Comparison of ENCODE assay signal across 14 cellular contexts in the genomic region with DNA sequence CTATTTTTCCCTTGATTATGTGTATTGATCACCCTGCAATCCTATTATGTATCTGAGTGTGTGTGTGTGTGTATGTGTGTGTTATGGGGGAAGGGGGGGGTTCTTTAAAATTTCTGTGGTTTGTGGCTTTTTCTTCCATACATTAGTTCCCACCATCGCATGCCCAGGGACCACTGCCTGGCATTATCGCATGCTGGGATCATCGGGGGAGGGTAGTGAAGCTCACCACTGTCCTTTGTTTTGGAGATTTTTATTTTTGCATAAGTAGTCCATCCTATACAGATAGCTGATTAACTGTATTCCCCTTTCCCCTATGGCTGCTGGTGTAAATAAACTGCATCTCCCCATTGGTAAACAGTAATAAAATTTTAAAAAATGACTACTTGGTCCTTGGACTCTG. TPM values are rescaled to one million over a fixed set of nuclear protein-coding genes. Genes with fewer than 3 reads are reported as not detected.
DNase-seq lines count a peak whose midpoint lies in the region; ATAC-seq and TF ChIP-seq lines count a peak whose summit lies in the region.
"Had no signal": no experiment of that assay in that cellular context is flagged by ENCODE, and none has a peak within 500 bp of the region (broad histone marks: within the 10 kb centered on the region; RNA-seq: fewer than 3 reads in every experiment).

No MANE protein-coding gene starts in this region.

- intact Hi-C loops in mammary epithelial cell (cut with micrococcal nuclease) = no loop called here

- H3K4me1 ChIP-seq in BLaER1 (peaks cover 34% of the 10 kb centered on the region), HUES64 (ENCODE audit: insufficient read depth, low read length) (peaks cover 53% of the 10 kb centered on the region), mammary epithelial cell (ENCODE audit: insufficient read depth, low read length) (peaks cover 24% of the 10 kb centered on the region)

- H3K9me3 Mint-ChIP-seq in naive B cell = no peaks in the 10 kb centered on the region
- no peaks in the 10 kb centered on the region for H3K9me3 Mint-ChIP-seq in activated naive CD4-positive, alpha-beta T cell treated with anti-CD3 and anti-CD28 coated beads, Interleukin-2, amount 50 U/mL, for 72 hours

- no peaks in the 10 kb centered on the region for H3K27me3 Mint-ChIP-seq in naive B cell

- no CpG with 5 or more reads among the region's 3 CpGs for WGBS in HUES64
- 72% methylated on average over 3 of the region's 3 CpGs for WGBS in mammary epithelial cell (ENCODE audit: low coverage, missing lambda C conversion rate)

- H3K9ac ChIP-seq in BLaER1 (no peak overlapping the region), HUES64 (ENCODE audit: low read depth, low read length) (no peak overlapping the region), mammary epithelial cell (ENCODE audit: insufficient read depth, low read length) (no peak overlapping the region)

- CTCF ChIA-PET in mammary epithelial cell (lab: Charles Lee; ENCODE audit: low non-redundant PET) = no interaction called here

- TF ChIP-seq CTCF in mammary epithelial cell (conservative IDR thresholded peaks at IDR 0.05 in 1 of 2, IDR thresholded peaks at IDR 0.05 in 1 of 2; ENCODE audit: extremely low read depth in 1 of 2, insufficient read depth in 1 of 2, low read depth in 1 of 2, low read length in 2 of 2) = no peak

- H4K20me1 ChIP-seq in BLaER1 (peaks cover 74% of the 10 kb centered on the region), mammary epithelial cell (ENCODE audit: insufficient read depth, low read length) (peaks cover 6% of the 10 kb centered on the region)

- no peak overlapping the region for H2AFZ ChIP-seq in mammary epithelial cell (ENCODE audit: low read depth, low read length)

- H3K27ac ChIP-seq in BLaER1 (no peak overlapping the region), HUES64 (ENCODE audit: low read depth, low read length) (peak overlapping the region; percentile 68; the same call in 1 of the 2 replicates), mammary epithelial cell (ENCODE audit: insufficient read depth, low read depth, low read length) (no peak overlapping the region)
- H3K27ac ChIP-seq: uterus had no signal

- in situ Hi-C loops in mammary epithelial cell (cut with MboI; ENCODE audit: low sequenced_read_pairs in 2 of 2) = no loop called here

- H3K27me3 ChIP-seq in BLaER1 (no peaks in the 10 kb centered on the region), HUES64 (ENCODE audit: insufficient read depth, low read length) (no peaks in the 10 kb centered on the region), mammary epithelial cell (ENCODE audit: insufficient read depth, low read length) (no peaks in the 10 kb centered on the region)
- H3K27me3 ChIP-seq: uterus had no signal

- H3K9me3 ChIP-seq in BLaER1 = peaks cover 19% of the 10 kb centered on the region; the same call in 1 of the 2 replicates
- H3K9me3 ChIP-seq in HUES64 (ENCODE audit: insufficient read depth, low read depth, low read length) = no peaks in the 10 kb centered on the region
- H3K9me3 ChIP-seq in mammary epithelial cell (replicated peaks; ENCODE audit: insufficient read depth, low read length) = no peaks in the 10 kb centered on the region
- H3K9me3 ChIP-seq: uterus had no signal

- peak overlapping the region in 7 of 8 donors; percentile 22 to 100 (median 97) for H3K4me3 Mint-ChIP-seq in naive B cell

- H3K4me3 ChIP-seq in BLaER1 (peak overlapping the region; percentile 87; the same call in 1 of the 2 replicates), HUES64 (ENCODE audit: low read length) (peak overlapping the region; percentile 98), mammary epithelial cell (replicated peaks in 1 of 3; ENCODE audit: insufficient read depth in 1 of 3, low read depth in 2 of 3, low read length in 3 of 3) (no peak overlapping the region)
- H3K4me3 ChIP-seq: uterus had no signal

- no TSS peak for BruUV-seq in mammary epithelial cell (replicated peaks; lab: Mats Ljungman, UMichigan)

- H3K79me2 ChIP-seq in mammary epithelial cell (ENCODE audit: insufficient read depth, low read length) = peaks cover 60% of the 10 kb centered on the region

- H3K36me3 ChIP-seq in BLaER1 (peaks cover 33% of the 10 kb centered on the region), HUES64 (ENCODE audit: insufficient read depth, low read length) (peaks cover 25% of the 10 kb centered on the region; the same call in 1 of the 2 replicates), mammary epithelial cell (ENCODE audit: insufficient read depth, low read length) (peaks cover 3% of the 10 kb centered on the region)
- H3K36me3 ChIP-seq: uterus had no signal

- peaks cover 37 to 62% (median 60%) of the 10 kb centered on the region in 3 donors for H3K4me1 Mint-ChIP-seq in naive B cell

- DNase-seq in mammary epithelial cell = no peak
- DNase-seq in naive B cell = no peak
- no peak for DNase-seq in AML-193 (lab: John Stamatoyannopoulos, UW)
- DNase-seq in activated gamma-delta T cell treated with Interleukin-2 at 50 U/mL for 16 hours = no peak
- no peak for DNase-seq in activated naive CD4-positive, alpha-beta T cell treated with anti-CD3 and anti-CD28 coated beads, Interleukin-2, amount 50 U/mL, for 72 hours (ENCODE audit: low spot score in 2 of 2)
- DNase-seq: activated CD4-positive, alpha-beta T cell treated with anti-CD3 and anti-CD28 coated beads for 1 hour; aorta; NCI-H2171; posterior cingulate gyrus; uterus had no signal

- peak overlapping the region; percentile 98 for H3K4me2 ChIP-seq in BLaER1
- peak overlapping the region; percentile 89 for H3K4me2 ChIP-seq in mammary epithelial cell (ENCODE audit: insufficient read depth, low read depth, low read length)

- peak overlapping the region in 5 of 6 donors; percentile 51 to 100 (median 97) for H3K27ac Mint-ChIP-seq in naive B cell
- peak overlapping the region in 1 of 2 donors; percentile 100 for H3K27ac Mint-ChIP-seq in activated naive CD4-positive, alpha-beta T cell treated with anti-CD3 and anti-CD28 coated beads, Interleukin-2, amount 50 U/mL, for 72 hours

- H3K36me3 Mint-ChIP-seq in naive B cell = peaks cover 8 to 16% of the 10 kb centered on the region in 2 donors
- peaks cover 38 to 54% of the 10 kb centered on the region in 2 donors for H3K36me3 Mint-ChIP-seq in activated naive CD4-positive, alpha-beta T cell treated with anti-CD3 and anti-CD28 coated beads, Interleukin-2, amount 50 U/mL, for 72 hours

- ATAC-seq in naive B cell (ENCODE audit: low read depth in 2 of 2) = no peak
- ATAC-seq in activated naive CD4-positive, alpha-beta T cell treated with anti-CD3 and anti-CD28 coated beads, Interleukin-2, amount 50 U/mL, for 72 hours = no peak
- ATAC-seq in HG03095 (IDR thresholded peaks at IDR 0.05; ENCODE audit: unreplicated experiment) = no peak
- ATAC-seq: Right ventricle myocardium inferior had no signal

- dilution Hi-C loops in mammary epithelial cell (cut with HindIII; ENCODE audit: low sequenced_read_pairs) = no loop called here

RNA-seq across cellular contexts. Expression of a gene that starts 3.4 kb away (rescaled TPM):
- 26.3 TPM for polyA plus RNA-seq in HUES64 (2013, experiment 1 of 2)
- polyA plus RNA-seq in HUES64 (2013, experiment 2 of 2) = 30.4 TPM
- 10 to 100 TPM; 22.0 to 22.2 TPM for total RNA-seq in mammary epithelial cell
- polyA plus RNA-seq in mammary epithelial cell (11.3 TPM), naive B cell (ENCODE audit: low read depth in 6 of 6) (10 to 100 TPM; 26.1 to 38.2 (median 34.6) TPM)
- polyA minus RNA-seq in mammary epithelial cell = 22.9 TPM
- total RNA-seq in activated naive CD4-positive, alpha-beta T cell treated with anti-CD3 and anti-CD28 coated beads, Interleukin-2, amount 50 U/mL, for 72 hours = 10 to 100 TPM; 16.6 to 22.9 TPM

Comparison
In these comparisons a context has a peak if more than half of its experiments do, and no peak if none do; other contexts are left out.
1. H3K4me3 ChIP-seq: peak in BLaER1 (single experiment) and HUES64 (single experiment); none in mammary epithelial cell (0 of 3).